ENCODE assay signal across 8 cellular contexts in genomic region chr9:134025606-134026541, GRCh38.
A peak's percentile ranks its signal among the peaks of the same experiment; 100 is the strongest.
DNase-seq lines count a peak whose midpoint lies in the region; ATAC-seq and TF ChIP-seq lines count a peak whose summit lies in the region.

No MANE protein-coding gene starts in this region.

- ATAC-seq in HG02798 (IDR thresholded peaks at IDR 0.05; ENCODE audit: poor library complexity, unreplicated experiment) = peak; percentile 40

- H3K27ac ChIP-seq in muscle layer of duodenum (ENCODE audit: low read length) = no peak overlapping the region

- H3K4me1 ChIP-seq in muscle layer of duodenum (ENCODE audit: control insufficient read depth in 1 of 2, insufficient read depth in 2 of 2, low read length in 2 of 2) = peaks cover 0 to 14% of the 10 kb centered on the region in 2 donors

- no peaks in the 10 kb centered on the region for H3K27me3 ChIP-seq in muscle layer of duodenum (ENCODE audit: low read depth, low read length)

- H3K4me3 ChIP-seq in epithelial cell of esophagus (ENCODE audit: low read length) = peak overlapping the region; percentile 75
- H3K4me3 ChIP-seq in muscle layer of duodenum (ENCODE audit: low read depth in 1 of 2, low read length in 2 of 2) = peak overlapping the region; percentile 72 to 76

- H3K9me3 ChIP-seq in muscle layer of duodenum (ENCODE audit: control insufficient read depth in 1 of 2, low read length in 2 of 2) = no peaks in the 10 kb centered on the region

- peaks cover 2 to 16% of the 10 kb centered on the region in 2 donors for H3K36me3 ChIP-seq in muscle layer of duodenum (ENCODE audit: control insufficient read depth in 1 of 2, insufficient read depth in 2 of 2, low read length in 2 of 2)

- no peak for TF ChIP-seq CTCF in epithelial cell of esophagus (IDR thresholded peaks at IDR 0.05; ENCODE audit: insufficient read depth, low read depth, low read length, missing control alignments)

- peak; percentile 64 for DNase-seq in NCI-H82 (lab: John Stamatoyannopoulos, UW)
- DNase-seq in NCI-H82 treated with DMSO at 0.1 percent for 48 hours (lab: John Stamatoyannopoulos, UW; ENCODE audit: unreplicated experiment) = no peak
- DNase-seq in NCI-H2171 treated with DMSO at 0.1 percent for 48 hours (lab: John Stamatoyannopoulos, UW) = peak; percentile 77
- peak; percentile 13 to 33 (median 16) for DNase-seq in activated CD8-positive, alpha-beta memory T cell treated with anti-CD3 and anti-CD28 coated beads for 48 hours (ENCODE audit: low read depth in 2 of 3, low spot score in 2 of 3)
- DNase-seq in epithelial cell of esophagus (ENCODE audit: low read depth) = peak; percentile 32
- peak; percentile 38 for DNase-seq in stimulated activated naive CD4-positive, alpha-beta T cell treated with Interleukin-2 at 50 U/mL for 16 hours (lab: John Stamatoyannopoulos, UW)
